Comparison of ENCODE assay signal across 2 cellular contexts in the genomic region with DNA sequence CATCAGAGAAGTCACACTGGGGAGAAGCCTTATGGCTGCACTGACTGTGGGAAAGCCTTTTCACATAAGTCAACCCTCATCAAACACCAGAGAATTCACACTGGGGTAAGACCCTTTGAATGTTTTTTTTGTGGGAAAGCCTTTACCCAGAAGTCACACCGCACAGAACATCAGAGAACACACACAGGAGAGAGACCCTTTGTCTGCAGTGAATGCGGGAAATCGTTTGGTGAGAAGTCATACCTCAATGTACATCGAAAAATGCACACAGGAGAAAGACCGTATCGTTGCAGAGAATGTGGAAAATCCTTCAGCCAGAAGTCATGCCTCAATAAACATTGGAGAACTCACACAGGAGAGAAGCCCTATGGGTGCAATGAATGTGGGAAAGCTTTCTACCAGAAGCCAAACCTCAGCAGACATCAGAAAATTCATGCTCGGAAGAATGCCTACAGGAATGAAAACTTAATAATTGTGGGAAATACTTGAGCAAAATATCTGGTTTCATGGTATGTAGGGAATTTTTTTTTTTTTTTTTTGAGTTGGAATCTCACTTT.
TF ChIP-seq lines count a peak whose summit lies in the region.

No MANE protein-coding gene starts in this region.

TF ChIP-seq in liver, 16 proteins besides CTCF, POLR2A, EP300 and RAD21:
- TF ChIP-seq JUND (IDR thresholded peaks at IDR 0.05), result no peak
- no peak for TF ChIP-seq HNF4A (conservative IDR thresholded peaks at IDR 0.05)
- no peak for TF ChIP-seq ATF3 (IDR thresholded peaks at IDR 0.05)
- TF ChIP-seq EGR1 (IDR thresholded peaks at IDR 0.05; ENCODE audit: low read depth in 2 of 2), result no peak
- TF ChIP-seq SP1 (IDR thresholded peaks at IDR 0.05), result no peak
- no peak for TF ChIP-seq GABPA (IDR thresholded peaks at IDR 0.05 in 1 of 2, conservative IDR thresholded peaks at IDR 0.05 in 1 of 2)
- no peak for TF ChIP-seq FOXA2 (IDR thresholded peaks at IDR 0.05)
- no peak for TF ChIP-seq FOXA1 (IDR thresholded peaks at IDR 0.05)
- TF ChIP-seq YY1 (IDR thresholded peaks at IDR 0.05), result no peak
- TF ChIP-seq NR2F2 (IDR thresholded peaks at IDR 0.05), result no peak
- no peak for TF ChIP-seq RXRA (IDR thresholded peaks at IDR 0.05)

TF ChIP-seq in HepG2, 621 proteins besides CTCF, POLR2A, EP300 and RAD21:
- TF ChIP-seq REXO4 (CRISPR knock-in tag; IDR thresholded peaks at IDR 0.05; ENCODE audit: borderline replicate concordance), result no peak
- TF ChIP-seq SP4 (CRISPR knock-in tag; IDR thresholded peaks at IDR 0.05), result no peak
- TF ChIP-seq MATR3 (CRISPR knock-in tag; IDR thresholded peaks at IDR 0.05), result no peak
- TF ChIP-seq, protein P1, sequence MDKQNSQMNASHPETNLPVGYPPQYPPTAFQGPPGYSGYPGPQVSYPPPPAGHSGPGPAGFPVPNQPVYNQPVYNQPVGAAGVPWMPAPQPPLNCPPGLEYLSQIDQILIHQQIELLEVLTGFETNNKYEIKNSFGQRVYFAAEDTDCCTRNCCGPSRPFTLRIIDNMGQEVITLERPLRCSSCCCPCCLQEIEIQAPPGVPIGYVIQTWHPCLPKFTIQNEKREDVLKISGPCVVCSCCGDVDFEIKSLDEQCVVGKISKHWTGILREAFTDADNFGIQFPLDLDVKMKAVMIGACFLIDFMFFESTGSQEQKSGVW (CRISPR knock-in tag; IDR thresholded peaks at IDR 0.05; ENCODE audit: borderline replicate concordance), result no peak
- TF ChIP-seq PHF20 (CRISPR knock-in tag; IDR thresholded peaks at IDR 0.05), result no peak
- no peak for TF ChIP-seq ZNF788 (CRISPR knock-in tag; IDR thresholded peaks at IDR 0.05; ENCODE audit: borderline replicate concordance)
- no peak for TF ChIP-seq MYNN (CRISPR knock-in tag; IDR thresholded peaks at IDR 0.05; ENCODE audit: low read depth)
- TF ChIP-seq ZBTB8A (CRISPR knock-in tag; IDR thresholded peaks at IDR 0.05; ENCODE audit: borderline replicate concordance, low read depth), result no peak
- TF ChIP-seq ZFP62 (CRISPR knock-in tag; IDR thresholded peaks at IDR 0.05), result no peak
- no peak for TF ChIP-seq ZNF598 (CRISPR knock-in tag; IDR thresholded peaks at IDR 0.05; ENCODE audit: borderline replicate concordance)
- TF ChIP-seq NFKB2 (CRISPR knock-in tag; IDR thresholded peaks at IDR 0.05; ENCODE audit: borderline replicate concordance), result no peak
- TF ChIP-seq ARID2 (CRISPR knock-in tag; IDR thresholded peaks at IDR 0.05; ENCODE audit: borderline replicate concordance), result no peak
- TF ChIP-seq RXRA (CRISPR knock-in tag; IDR thresholded peaks at IDR 0.05), result no peak
TF ChIP-seq in HepG2: peak in this region for 0.
